ENCODE assay signal across 8 cellular contexts in the genomic region with DNA sequence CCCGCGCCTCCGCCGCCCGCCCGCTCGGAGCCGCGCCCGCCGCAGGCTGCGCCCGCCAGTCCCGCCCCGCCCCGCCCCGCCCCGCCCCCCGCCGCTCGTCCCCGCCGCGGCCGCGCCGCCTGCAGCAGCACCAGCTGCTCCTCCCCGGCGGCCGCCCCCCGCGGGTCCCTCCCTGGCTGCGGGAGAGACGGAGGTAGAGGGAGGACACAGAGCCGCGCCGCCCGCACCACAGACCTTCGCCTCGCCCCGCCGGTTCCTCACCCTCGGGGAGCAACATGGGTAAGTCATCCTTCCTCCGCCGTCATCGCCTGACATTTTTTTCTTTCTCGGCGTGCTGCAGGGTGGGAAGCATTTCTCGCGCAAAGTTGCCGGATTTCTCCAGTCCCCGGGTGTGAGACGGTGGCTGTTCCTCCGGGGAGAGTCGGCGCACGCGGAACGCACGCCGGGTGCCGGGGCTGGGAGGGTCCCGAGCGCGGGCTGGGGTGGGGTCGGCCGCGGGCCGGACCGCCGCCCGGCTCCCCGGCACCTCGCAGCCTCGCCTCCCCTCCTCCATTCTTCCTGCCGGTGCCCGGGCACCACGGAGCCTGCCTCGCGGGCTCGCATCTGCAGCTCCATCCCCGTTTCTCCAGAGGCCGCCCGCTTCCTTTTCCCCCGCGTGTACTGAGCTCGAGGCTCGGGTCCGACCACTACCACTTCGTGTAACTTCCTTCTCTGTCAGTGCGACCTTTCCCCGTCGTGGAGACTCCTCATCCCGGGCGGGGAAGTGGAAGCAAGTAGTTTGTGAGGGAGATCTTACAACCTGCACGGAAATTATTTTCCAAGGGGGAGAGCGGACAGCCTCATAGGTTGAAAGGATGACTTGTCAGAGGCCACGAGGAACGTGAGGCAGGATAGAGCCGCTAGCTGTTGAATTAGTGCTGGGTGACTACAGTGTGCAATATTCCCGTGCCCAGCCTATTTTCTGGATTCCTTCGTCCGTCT. TPM values are rescaled to one million over a fixed set of nuclear protein-coding genes. Genes with fewer than 3 reads are reported as not detected.
DNase-seq lines count a peak whose midpoint lies in the region; ATAC-seq and TF ChIP-seq lines count a peak whose summit lies in the region.

A gene with protein sequence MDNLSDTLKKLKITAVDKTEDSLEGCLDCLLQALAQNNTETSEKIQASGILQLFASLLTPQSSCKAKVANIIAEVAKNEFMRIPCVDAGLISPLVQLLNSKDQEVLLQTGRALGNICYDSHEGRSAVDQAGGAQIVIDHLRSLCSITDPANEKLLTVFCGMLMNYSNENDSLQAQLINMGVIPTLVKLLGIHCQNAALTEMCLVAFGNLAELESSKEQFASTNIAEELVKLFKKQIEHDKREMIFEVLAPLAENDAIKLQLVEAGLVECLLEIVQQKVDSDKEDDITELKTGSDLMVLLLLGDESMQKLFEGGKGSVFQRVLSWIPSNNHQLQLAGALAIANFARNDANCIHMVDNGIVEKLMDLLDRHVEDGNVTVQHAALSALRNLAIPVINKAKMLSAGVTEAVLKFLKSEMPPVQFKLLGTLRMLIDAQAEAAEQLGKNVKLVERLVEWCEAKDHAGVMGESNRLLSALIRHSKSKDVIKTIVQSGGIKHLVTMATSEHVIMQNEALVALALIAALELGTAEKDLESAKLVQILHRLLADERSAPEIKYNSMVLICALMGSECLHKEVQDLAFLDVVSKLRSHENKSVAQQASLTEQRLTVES (plus strand): TSS at position 94 of the 981 bp plus-strand sequence. CDS start 182 bp downstream, at position 276.

- peaks cover 63% of the 10 kb centered on the region for H3K79me2 ChIP-seq in GM23248 (ENCODE audit: insufficient read depth)

- intact Hi-C loops in sciatic nerve (cut with DNase I), result no loop called here

- H3F3A ChIP-seq in GM23248 (ENCODE audit: insufficient read depth), result peaks cover 21% of the 10 kb centered on the region

- H4K20me1 ChIP-seq in GM23248 (ENCODE audit: insufficient read depth), result no peaks in the 10 kb centered on the region

- DNase-seq in ELR (ENCODE audit: low read depth) (peak; percentile 80), GM23248 (peak; percentile 90), LHCN-M2 (ENCODE audit: low read depth) (peak; percentile 74), T-helper 1 cell (peak in 4 of 5 donors; percentile 32 to 84 (median 72)), brain microvascular endothelial cell (peak; percentile 56), iPS DF 6.9 (ENCODE audit: low read depth, low spot score) (no peak), sciatic nerve (ENCODE audit: low spot score) (peak; percentile 72), NCI-H2196 (lab: John Stamatoyannopoulos, UW; ENCODE audit: unreplicated experiment) (no peak)

- in situ Hi-C loops in GM23248 (cut with MboI) (no loop called here), brain microvascular endothelial cell (cut with HindIII; ENCODE audit: low pct_ligation_motif_present, low sequenced_read_pairs) (no loop called here)

- no peak for TF ChIP-seq CTCF in brain microvascular endothelial cell (IDR thresholded peaks at IDR 0.05; ENCODE audit: low read depth, low read length, missing control alignments)

- ATAC-seq in sciatic nerve, result peak; percentile 6

- H3K27me3 ChIP-seq in GM23248 (replicated peaks; ENCODE audit: insufficient read depth), result no peaks in the 10 kb centered on the region
- no peaks in the 10 kb centered on the region for H3K27me3 ChIP-seq in brain microvascular endothelial cell (replicated peaks)
- H3K27me3 ChIP-seq in iPS DF 6.9 (ENCODE audit: control insufficient read depth, insufficient read depth, low read length), result no peaks in the 10 kb centered on the region

- H3K36me3 ChIP-seq in GM23248 (ENCODE audit: low read depth) (no peaks in the 10 kb centered on the region), brain microvascular endothelial cell (replicated peaks) (no peaks in the 10 kb centered on the region), iPS DF 6.9 (ENCODE audit: control insufficient read depth, insufficient read depth, low read length) (no peaks in the 10 kb centered on the region)

- no peaks in the 10 kb centered on the region for H3K9me2 ChIP-seq in GM23248 (ENCODE audit: insufficient read depth)

- H2AFZ ChIP-seq in GM23248, result peak within 1 kb of the TSS; percentile 85

- 1 to 2% methylated on average over 40 to 84 of the region's 103 CpGs for WGBS in GM23248 (ENCODE audit: low coverage in 1 of 2, low lambda C conversion rate in 2 of 2, missing lambda C conversion rate in 2 of 2), 2 experiments
- WGBS in iPS DF 6.9 (ENCODE audit: insufficient coverage, insufficient read length), result no CpG with 5 or more reads among the region's 103 CpGs

- H3K4me3 ChIP-seq in GM23248 (peak within 1 kb of the TSS; percentile 91), brain microvascular endothelial cell (ENCODE audit: low read depth, low read length) (peak within 1 kb of the TSS; percentile 88), iPS DF 6.9 (ENCODE audit: low read length) (peak within 1 kb of the TSS; percentile 94)

- H3K4me1 ChIP-seq in GM23248 (ENCODE audit: insufficient read depth), result peaks cover 21% of the 10 kb centered on the region
- H3K4me1 ChIP-seq in iPS DF 6.9 (ENCODE audit: control insufficient read depth, insufficient read depth, low read length), result peaks cover 3% of the 10 kb centered on the region; the same call in 1 of the 2 replicates

- peak within 1 kb of the TSS; percentile 98 for H3K9ac ChIP-seq in GM23248

- peak within 1 kb of the TSS; percentile 97 for H3K27ac ChIP-seq in GM23248
- H3K27ac ChIP-seq in brain microvascular endothelial cell, result peak within 1 kb of the TSS; percentile 89
- no peak within 1 kb of the TSS for H3K27ac ChIP-seq in iPS DF 6.9 (ENCODE audit: low read length)

- H3K9me3 ChIP-seq in GM23248 (ENCODE audit: low read depth) (no peaks in the 10 kb centered on the region), iPS DF 6.9 (ENCODE audit: control insufficient read depth, insufficient read depth, low read length) (no peaks in the 10 kb centered on the region)

- peak within 1 kb of the TSS; percentile 97 for H3K4me2 ChIP-seq in GM23248 (ENCODE audit: unreplicated experiment)

RNA-seq across cellular contexts. Expression of the gene that starts here (rescaled TPM):
- 56.7 and 93.8 TPM in 2 replicates for total RNA-seq in GM23248 (2014; rRNA removed; shearing (Covaris generic))
- polyA plus RNA-seq in GM23248 (2016; fragmentation: Nextera tagmentation; extraction: Ambion mirVana), result 49.2 and 55.4 TPM in 2 replicates
- total RNA-seq in LHCN-M2 (2014; rRNA removed), result 113 and 116 TPM in 2 replicates
- 49.1 TPM for polyA plus RNA-seq in LHCN-M2 (2012)
- 96.5 TPM for total RNA-seq in sciatic nerve

Comparison
In these comparisons a context has a peak if more than half of its experiments do, and no peak if none do; other contexts are left out.
1. DNase-seq: peak in ELR (single experiment), GM23248 (single experiment), LHCN-M2 (single experiment), T-helper 1 cell (4 of 5), brain microvascular endothelial cell (single experiment) and sciatic nerve (single experiment); none in iPS DF 6.9 (single experiment) and NCI-H2196 (single experiment).
2. Peak in every context shown above with its lines, with median percentiles within 50 percentile points of each other: H3K4me3 ChIP-seq.